Comparison of ENCODE assay signal across 13 cellular contexts in the genomic region with DNA sequence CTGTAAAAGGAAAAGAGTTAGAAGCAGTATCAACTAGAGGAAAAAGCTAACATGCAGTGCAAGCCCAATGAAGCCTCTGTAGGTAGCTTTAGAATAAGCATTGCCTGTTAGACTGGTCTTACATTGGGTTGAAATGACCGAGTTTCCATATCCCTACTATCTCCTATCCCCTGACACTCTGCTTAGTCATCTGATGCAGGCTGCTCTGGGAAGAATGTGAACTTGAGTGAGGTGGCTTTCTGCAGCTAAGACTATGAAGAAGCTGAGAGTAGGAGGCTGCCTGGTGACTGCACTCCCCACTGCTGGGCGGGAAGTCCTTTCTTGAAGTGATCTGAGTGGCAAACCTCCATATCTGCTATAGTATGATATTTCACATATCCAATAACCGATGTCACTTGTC.
DNase-seq lines count a peak whose midpoint lies in the region; ATAC-seq and TF ChIP-seq lines count a peak whose summit lies in the region.
"Had no signal": no experiment of that assay in that cellular context is flagged by ENCODE, and none has a peak within 500 bp of the region (broad histone marks: within the 10 kb centered on the region; RNA-seq: fewer than 3 reads in every experiment).

No MANE protein-coding gene starts in this region.

- TF ChIP-seq RAD21 in SK-N-SH (IDR thresholded peaks at IDR 0.05; ENCODE audit: low read length), result no peak

- no peak for TF ChIP-seq EP300 in SK-N-SH (IDR thresholded peaks at IDR 0.05; ENCODE audit: borderline replicate concordance in 1 of 2, low read depth in 1 of 2, low read length in 1 of 2)

- peak; percentile 51 for ATAC-seq in stimulated activated effector memory CD8-positive, alpha-beta T cell treated with anti-CD3 and anti-CD28 coated beads, Interleukin-12 subunit alpha, Interleukin-12 subunit beta, amount 100 ng/mL, for 72 hours
- ATAC-seq: natural killer cell had no signal

- H3K27me3 Mint-ChIP-seq in Caco-2 (ENCODE audit: insufficient read depth, unreplicated experiment), result peaks cover 2% of the 10 kb centered on the region

- H3K27ac ChIP-seq in GM23248 (peak overlapping the region; percentile 59), SK-N-SH (ENCODE audit: low read depth in 2 of 2, low read length in 1 of 2) (peak overlapping the region in 1 of 2 experiments; percentile 79; a peak in 2 of 4 replicates)

- H3F3A ChIP-seq in GM23248 (ENCODE audit: insufficient read depth) (peaks cover 14% of the 10 kb centered on the region; the same call in 1 of the 2 replicates), SK-N-SH (replicated peaks; ENCODE audit: insufficient read depth) (peaks cover 22% of the 10 kb centered on the region)

- H3K4me1 Mint-ChIP-seq in stimulated activated effector memory CD8-positive, alpha-beta T cell treated with anti-CD3 and anti-CD28 coated beads, Interleukin-12 subunit alpha, Interleukin-12 subunit beta, amount 100 ng/mL, for 72 hours, result no peaks in the 10 kb centered on the region
- H3K4me1 Mint-ChIP-seq in Caco-2 (ENCODE audit: low read depth, unreplicated experiment), result no peaks in the 10 kb centered on the region

- POLR2A ChIA-PET in SK-N-SH (lab: Yijun Ruan, JAX) (no interaction called here), Caco-2 (lab: Charles Lee) (no interaction called here)

- H3K9me2 ChIP-seq in GM23248 (ENCODE audit: insufficient read depth) (no peaks in the 10 kb centered on the region), SK-N-SH (no peaks in the 10 kb centered on the region)

- in situ Hi-C loops in GM23248 (cut with MboI), result no loop called here

- BruUV-seq in Caco-2 (replicated peaks; lab: Mats Ljungman, UMichigan), result no TSS peak

- H3K79me2 ChIP-seq in GM23248 (ENCODE audit: insufficient read depth), result no peaks in the 10 kb centered on the region
- no peaks in the 10 kb centered on the region for H3K79me2 ChIP-seq in SK-N-SH (ENCODE audit: insufficient read depth)

- H3K36me3 Mint-ChIP-seq in stimulated activated effector memory CD8-positive, alpha-beta T cell treated with anti-CD3 and anti-CD28 coated beads, Interleukin-12 subunit alpha, Interleukin-12 subunit beta, amount 100 ng/mL, for 72 hours, result no peaks in the 10 kb centered on the region
- H3K36me3 Mint-ChIP-seq in Caco-2 (ENCODE audit: insufficient read depth, unreplicated experiment), result no peaks in the 10 kb centered on the region
- H3K36me3 Mint-ChIP-seq: natural killer cell had no signal

- no peak overlapping the region for H3K4me3 Mint-ChIP-seq in stimulated activated effector memory CD8-positive, alpha-beta T cell treated with anti-CD3 and anti-CD28 coated beads, Interleukin-12 subunit alpha, Interleukin-12 subunit beta, amount 100 ng/mL, for 72 hours
- H3K4me3 Mint-ChIP-seq in Caco-2 (ENCODE audit: unreplicated experiment), result no peak overlapping the region
- H3K4me3 Mint-ChIP-seq: natural killer cell; T-helper 2 cell treated with Interferon-gamma antibody and Interleukin-4, amounts not matched to agents 5 μg/mL and 100 μg/mL, for 36 hours had no signal

- H3K4me3 ChIP-seq in GM23248 (no peak overlapping the region), SK-N-SH (ENCODE audit: low read depth in 2 of 2, low read length in 1 of 2) (peak overlapping the region in 1 of 2 experiments; percentile 40; a peak in 2 of 4 replicates), fibroblast of the aortic adventitia (ENCODE audit: low read depth, low read length) (no peak overlapping the region), Caco-2 (ENCODE audit: low read depth, low read length) (no peak overlapping the region)

- H2AFZ ChIP-seq in GM23248, result 0 out of 2 replicates have a peak overlapping the region, but pooled peaks have one; percentile 28
- H2AFZ ChIP-seq in SK-N-SH (ENCODE audit: low read depth), result peak overlapping the region; percentile 20

- intact Hi-C loops in Caco-2 (cut with micrococcal nuclease; ENCODE audit: unreplicated experiment), result loop anchor here (5.0 kb wide), 1 partner anchor 192 kb away; a partner anchor contains a TSS

- H3K9ac ChIP-seq in GM23248 (no peak overlapping the region), SK-N-SH (peak overlapping the region; percentile 18; the same call in 1 of the 2 replicates)

- H3K36me3 ChIP-seq in GM23248 (ENCODE audit: low read depth) (no peaks in the 10 kb centered on the region), SK-N-SH (replicated peaks in 1 of 2; ENCODE audit: control insufficient read depth in 1 of 2, insufficient read depth in 2 of 2, low read length in 1 of 2) (no peaks in the 10 kb centered on the region), Caco-2 (ENCODE audit: control insufficient read depth, insufficient read depth, low read length) (no peaks in the 10 kb centered on the region)

- H3K9me3 ChIP-seq in GM23248 (ENCODE audit: low read depth) (no peaks in the 10 kb centered on the region), SK-N-SH (no peaks in the 10 kb centered on the region), Caco-2 (no peaks in the 10 kb centered on the region)

- H4K20me1 ChIP-seq in GM23248 (ENCODE audit: insufficient read depth) (no peaks in the 10 kb centered on the region), SK-N-SH (ENCODE audit: insufficient read depth) (no peaks in the 10 kb centered on the region)

- WGBS in GM23248 (ENCODE audit: low coverage in 1 of 2, low lambda C conversion rate in 2 of 2, missing lambda C conversion rate in 2 of 2), 2 experiments, result 66 to 74% methylated on average over 3 of the region's 3 CpGs
- 55% methylated on average over 3 of the region's 3 CpGs for WGBS in SK-N-SH (ENCODE audit: low lambda C conversion rate)

- CTCF ChIA-PET in SK-N-SH (lab: Yijun Ruan, JAX) (interaction anchor here (0.7 to 2.4 kb wide), 9 partner anchors 8 to 1079 kb away, joined by 3 to 18 read pairs (median 4); a partner anchor contains a TSS), Caco-2 (lab: Charles Lee) (interaction anchor here (1.5 kb wide), 1 partner anchor 206 kb away, joined by 5 read pairs; no protein-coding TSS in a partner anchor)

- H3K27ac Mint-ChIP-seq in stimulated activated effector memory CD8-positive, alpha-beta T cell treated with anti-CD3 and anti-CD28 coated beads, Interleukin-12 subunit alpha, Interleukin-12 subunit beta, amount 100 ng/mL, for 72 hours, result no peak overlapping the region
- H3K27ac Mint-ChIP-seq in Caco-2 (ENCODE audit: unreplicated experiment), result no peak overlapping the region
- H3K27ac Mint-ChIP-seq: natural killer cell; T-helper 2 cell treated with Interferon-gamma antibody and Interleukin-4, amounts not matched to agents 5 μg/mL and 100 μg/mL, for 36 hours had no signal

- H3K27me3 ChIP-seq in GM23248 (replicated peaks; ENCODE audit: insufficient read depth) (no peaks in the 10 kb centered on the region), SK-N-SH (ENCODE audit: insufficient read depth) (no peaks in the 10 kb centered on the region), Caco-2 (replicated peaks; ENCODE audit: control insufficient read depth, insufficient read depth, low read length) (no peaks in the 10 kb centered on the region)

- DNase-seq in GM23248, result peak; percentile 86
- DNase-seq in SK-N-SH, result no peak
- peak; percentile 57 for DNase-seq in fibroblast of the aortic adventitia (ENCODE audit: low read depth)
- no peak for DNase-seq in stimulated activated effector memory CD8-positive, alpha-beta T cell treated with anti-CD3 and anti-CD28 coated beads, Interleukin-12 subunit alpha, Interleukin-12 subunit beta, amount 100 ng/mL, for 72 hours (ENCODE audit: low spot score in 2 of 2)
- no peak for DNase-seq in Caco-2
- DNase-seq in hippocampal formation (lab: John Stamatoyannopoulos, UW), result no peak
- DNase-seq in activated CD4-positive, CD25-positive, alpha-beta regulatory T cell treated with anti-CD3 and anti-CD28 coated beads, Interleukin-2, amount 50 U/mL, for 72 hours, result no peak
- no peak for DNase-seq in NCI-H446 (lab: John Stamatoyannopoulos, UW)
- DNase-seq: DND-41; natural killer cell; NCI-H146; stimulated activated CD8-positive, alpha-beta memory T cell treated with anti-CD3 and anti-CD28 coated beads, Interleukin-4, amount 100 ng/mL, for 48 hours had no signal

- no peaks in the 10 kb centered on the region for H3K9me3 Mint-ChIP-seq in stimulated activated effector memory CD8-positive, alpha-beta T cell treated with anti-CD3 and anti-CD28 coated beads, Interleukin-12 subunit alpha, Interleukin-12 subunit beta, amount 100 ng/mL, for 72 hours
- H3K9me3 Mint-ChIP-seq in Caco-2 (ENCODE audit: unreplicated experiment), result peaks cover 11% of the 10 kb centered on the region
- H3K9me3 Mint-ChIP-seq: natural killer cell; T-helper 2 cell treated with Interferon-gamma antibody and Interleukin-4, amounts not matched to agents 5 μg/mL and 100 μg/mL, for 36 hours had no signal

- no peak for TF ChIP-seq CTCF in SK-N-SH (IDR thresholded peaks at IDR 0.05)
- no peak for TF ChIP-seq CTCF in fibroblast of the aortic adventitia (IDR thresholded peaks at IDR 0.05; ENCODE audit: insufficient read depth, low read length)
- TF ChIP-seq CTCF in Caco-2 (IDR thresholded peaks at IDR 0.05; ENCODE audit: insufficient read depth in 1 of 2, low read depth in 1 of 2, low read length in 1 of 2, severe bottlenecking in 1 of 2, unreplicated experiment in 1 of 2), result no peak

- H3K4me2 ChIP-seq in GM23248 (ENCODE audit: unreplicated experiment) (peak overlapping the region; percentile 9), SK-N-SH (peak overlapping the region; percentile 56)

- peaks cover 11% of the 10 kb centered on the region for H3K4me1 ChIP-seq in GM23248 (ENCODE audit: insufficient read depth)
- H3K4me1 ChIP-seq in SK-N-SH (ENCODE audit: control insufficient read depth in 1 of 2, insufficient read depth in 2 of 2, low read depth in 1 of 2, low read length in 1 of 2), result peaks cover 0 to 12% of the 10 kb centered on the region in 2 experiments; a peak in 2 of 4 replicates
- no peaks in the 10 kb centered on the region for H3K4me1 ChIP-seq in Caco-2

TF ChIP-seq in SK-N-SH, 30 proteins besides CTCF, POLR2A, EP300 and RAD21:
- TF ChIP-seq RCOR1 (IDR thresholded peaks at IDR 0.05; ENCODE audit: low read length), result no peak
- peak; percentile 5; the same call in 1 of the 2 replicates for TF ChIP-seq JUND (IDR thresholded peaks at IDR 0.05)
TF ChIP-seq in SK-N-SH: peak in this region for 1.

Comparison
In these comparisons a context has a peak if more than half of its experiments do, and no peak if none do; other contexts are left out.
1. DNase-seq: peak in GM23248 (single experiment) and fibroblast of the aortic adventitia (single experiment); none in SK-N-SH (single experiment), stimulated activated effector memory CD8-positive, alpha-beta T cell treated with anti-CD3 and anti-CD28 coated beads, Interleukin-12 subunit alpha, Interleukin-12 subunit beta, amount 100 ng/mL, for 72 hours (0 of 2), Caco-2 (0 of 2), hippocampal formation (0 of 2), activated CD4-positive, CD25-positive, alpha-beta regulatory T cell treated with anti-CD3 and anti-CD28 coated beads, Interleukin-2, amount 50 U/mL, for 72 hours (single experiment) and NCI-H446 (0 of 2).